Comparison of ENCODE assay signal across 8 cellular contexts in genomic region chr19:1478934-1479707, GRCh38. TPM values are rescaled to one million over a fixed set of nuclear protein-coding genes. Genes with fewer than 3 reads are reported as not detected.
DNase-seq lines count a peak whose midpoint lies in the region; ATAC-seq, FAIRE-seq and TF ChIP-seq lines count a peak whose summit lies in the region.

C19orf25 (minus strand) TSS chr19:1479215; CDS start chr19:1478903, 312 bp downstream.

- H3K9me3 ChIP-seq in Karpas-422 (ENCODE audit: low read length) (no peaks in the 10 kb centered on the region), esophagus muscularis mucosa (no peaks in the 10 kb centered on the region)

- H3K4me3 ChIP-seq in Karpas-422 (ENCODE audit: low read length) = peak within 1 kb of the TSS; percentile 80
- H3K4me3 ChIP-seq in esophagus muscularis mucosa = peak within 1 kb of the TSS; percentile 80 to 98 (median 94)

- WGBS in esophagus muscularis mucosa = 2% methylated on average over 9 of the region's 71 CpGs

- intact Hi-C loops in esophagus muscularis mucosa (cut with DNase I) = no loop called here

- H3K27ac ChIP-seq in Karpas-422 (ENCODE audit: low read length) (peak within 1 kb of the TSS; percentile 57), esophagus muscularis mucosa (replicated peaks in 1 of 4) (peak within 1 kb of the TSS; percentile 71 to 79 (median 74))

- H3K36me3 ChIP-seq in Karpas-422 (ENCODE audit: insufficient read depth, low read length) (peaks cover 4% of the 10 kb centered on the region; the same call in 1 of the 2 replicates), esophagus muscularis mucosa (peaks cover 0 to 33% (median 16%) of the 10 kb centered on the region in 4 donors)

- peaks cover 17% of the 10 kb centered on the region; the same call in 1 of the 2 replicates for H4K20me1 ChIP-seq in Karpas-422 (ENCODE audit: insufficient read depth, low read depth, low read length)

- H3K9ac ChIP-seq in Karpas-422 (ENCODE audit: low read length) = peak within 1 kb of the TSS; percentile 92

- no peak for TF ChIP-seq CTCF in esophagus muscularis mucosa (IDR thresholded peaks at IDR 0.05)

- H3K9me2 ChIP-seq in Karpas-422 (replicated peaks; ENCODE audit: insufficient read depth, low read length) = no peaks in the 10 kb centered on the region

- peak; percentile 73 for ATAC-seq in GM21723 (IDR thresholded peaks at IDR 0.05; ENCODE audit: unreplicated experiment)

- TF ChIP-seq POLR2A in esophagus muscularis mucosa (IDR thresholded peaks at IDR 0.05; ENCODE audit: low read depth) = no peak

- DNase-seq in DMS153 treated with DMSO at 0.1 percent for 48 hours (lab: John Stamatoyannopoulos, UW; ENCODE audit: unreplicated experiment) = peak; percentile 20
- DNase-seq in Karpas-422 = peak; percentile 98
- DNase-seq in RCC 7860 (ENCODE audit: low spot score) = peak; percentile 86
- peak; percentile 95 to 96 for DNase-seq in activated T-cell treated with anti-CD3 and anti-CD28 coated beads, Interleukin-2, amount 50 U/mL, for 48 hours
- peak; percentile 97 for DNase-seq in esophagus muscularis mucosa (ENCODE audit: extremely low spot score)
- DNase-seq in myocyte (ENCODE audit: low read depth) = peak; percentile 93
- peak; percentile 85 to 90 for DNase-seq in stimulated activated CD8-positive, alpha-beta memory T cell treated with anti-CD3 and anti-CD28 coated beads, Interleukin-7, amount 100 ng/mL, for 4 hours (ENCODE audit: low read depth in 2 of 2)

- H3K4me1 ChIP-seq in Karpas-422 (ENCODE audit: low read length) (peaks cover 15% of the 10 kb centered on the region), esophagus muscularis mucosa (peaks cover 17 to 40% (median 33%) of the 10 kb centered on the region in 4 donors)

- peak; percentile 81 for FAIRE-seq in RCC 7860 (lab: Jason Lieb, UNC)

- no peak for TF ChIP-seq EP300 in esophagus muscularis mucosa (IDR thresholded peaks at IDR 0.05)

- peak within 1 kb of the TSS; percentile 62 for H2AFZ ChIP-seq in Karpas-422 (ENCODE audit: low read length)

- H3K79me2 ChIP-seq in Karpas-422 (ENCODE audit: low read length) = peaks cover 15% of the 10 kb centered on the region

- peak within 1 kb of the TSS; percentile 79 for H3K4me2 ChIP-seq in Karpas-422 (ENCODE audit: low read depth, low read length, poor library complexity, severe bottlenecking)

- H3K27me3 ChIP-seq in Karpas-422 (ENCODE audit: low read length) = no peaks in the 10 kb centered on the region
- H3K27me3 ChIP-seq in esophagus muscularis mucosa = peaks cover 0 to 16% (median 0%) of the 10 kb centered on the region in 4 donors

RNA-seq across cellular contexts. Expression of gene C19orf25, which starts in this region (rescaled TPM):
- total RNA-seq in Karpas-422 (2014; rRNA removed; shearing (Covaris generic); ENCODE audit: low replicate concordance) = 26.4 and 62.2 TPM in 2 replicates
- total RNA-seq in esophagus muscularis mucosa (10 to 100 TPM; 21.6 to 43.6 (median 29.8) TPM), myocyte (37.6 and 53.1 TPM in 2 replicates)
- polyA plus RNA-seq in myocyte (2012) = 31.9 TPM

Comparison
In these comparisons a context has a peak if more than half of its experiments do, and no peak if none do; other contexts are left out.
1. Peak in every context shown above with its lines: DNase-seq, ATAC-seq, H3K4me3 ChIP-seq and H3K27ac ChIP-seq.
2. DNase-seq: peak in every context shown above with its lines; median percentile 98 in Karpas-422; 97 in esophagus muscularis mucosa; 96 in activated T-cell treated with anti-CD3 and anti-CD28 coated beads, Interleukin-2, amount 50 U/mL, for 48 hours; 93 in myocyte; 88 in stimulated activated CD8-positive, alpha-beta memory T cell treated with anti-CD3 and anti-CD28 coated beads, Interleukin-7, amount 100 ng/mL, for 4 hours; 86 in RCC 7860; 20 in DMS153 treated with DMSO at 0.1 percent for 48 hours.